Comparison of ENCODE assay signal across 32 cellular contexts in genomic region chr21:33110340-33110715, GRCh38. TPM values are rescaled to one million over a fixed set of nuclear protein-coding genes. Genes with fewer than 3 reads are reported as not detected.
"Had no signal": no experiment of that assay in that cellular context is flagged by ENCODE, and none has a peak within 500 bp of the region (broad histone marks: within the 10 kb centered on the region; RNA-seq: fewer than 3 reads in every experiment).

No MANE protein-coding gene starts in this region.

- H3K4me1 Mint-ChIP-seq: stimulated activated memory B cell treated with anti-CD40 and anti-IgM and Interleukin-4, amounts not matched to agents 10 μg/mL and 1 μg/mL and 100 μg/mL, for 72 hours had no signal

- H3K27ac Mint-ChIP-seq: activated naive CD8-positive, alpha-beta T cell treated with anti-CD3 and anti-CD28 coated beads, Interleukin-2, amount 10 ng/mL, durations not matched to agents 7 days and 5 days; natural killer cell treated with Interleukin-12 subunit alpha and Interleukin-12 subunit beta and Interleukin-15 and Interleukin-18, amount 100 ng/mL, for 72 hours; stimulated activated memory B cell treated with anti-CD40 and anti-IgM and Interleukin-4, amounts not matched to agents 10 μg/mL and 1 μg/mL and 100 μg/mL, for 72 hours; stimulated activated naive CD8-positive, alpha-beta T cell treated with anti-CD3 and anti-CD28 coated beads, Interleukin-15, amount 100 ng/mL, for 72 hours had no signal

- H3K36me3 ChIP-seq: esophagus squamous epithelium, heart right ventricle, left lung, lower lobe of right lung, neutrophil, thyroid gland, upper lobe of right lung had no signal

- ATAC-seq: activated CD4-positive, CD25-positive, alpha-beta regulatory T cell treated with anti-CD3 and anti-CD28 coated beads, Interleukin-2, amount 50 U/mL, for 24 hours; heart right ventricle; stimulated activated memory B cell treated with anti-CD40 and anti-IgM and Interleukin-4, amounts not matched to agents 10 μg/mL and 1 μg/mL and 100 μg/mL, for 72 hours had no signal

- H3K4me3 Mint-ChIP-seq: natural killer cell treated with Interleukin-12 subunit alpha and Interleukin-12 subunit beta and Interleukin-15 and Interleukin-18, amount 100 ng/mL, for 72 hours; stimulated activated memory B cell treated with anti-CD40 and anti-IgM and Interleukin-4, amounts not matched to agents 10 μg/mL and 1 μg/mL and 100 μg/mL, for 72 hours had no signal

- H3K4me1 ChIP-seq: lower lobe of right lung, upper lobe of right lung had no signal

- DNase-seq: activated effector memory CD4-positive, alpha-beta T cell treated with Interleukin-2 at 50 U/mL for 16 hours; activated naive CD4-positive, alpha-beta T cell treated with Interleukin-2 at 50 U/mL for 16 hours; amniotic stem cell; central memory CD4-positive, alpha-beta T cell; dermis blood vessel endothelial cell; effector CD4-positive, alpha-beta T cell; esophagus squamous epithelium; foreskin melanocyte; heart right ventricle; lower lobe of right lung; mesenchymal stem cell; stimulated activated naive CD8-positive, alpha-beta T cell treated with anti-CD3 and anti-CD28 coated beads, Interleukin-15, amount 100 ng/mL, for 72 hours; T-helper 9 cell; thyroid gland; upper lobe of right lung had no signal

- FAIRE-seq: endometrium, islet of Langerhans, TTC549 had no signal

- H3K27ac ChIP-seq: epithelial cell of prostate, esophagus squamous epithelium, heart right ventricle, left lung, lower lobe of right lung, neutrophil, thyroid gland, upper lobe of right lung, VCaP had no signal

- H3K4me3 ChIP-seq: lower lobe of right lung, thyroid gland, upper lobe of right lung had no signal

- H3K36me3 Mint-ChIP-seq: activated naive CD8-positive, alpha-beta T cell treated with anti-CD3 and anti-CD28 coated beads, Interleukin-2, amount 10 ng/mL, durations not matched to agents 7 days and 5 days; natural killer cell treated with Interleukin-12 subunit alpha and Interleukin-12 subunit beta and Interleukin-15 and Interleukin-18, amount 100 ng/mL, for 72 hours; stimulated activated memory B cell treated with anti-CD40 and anti-IgM and Interleukin-4, amounts not matched to agents 10 μg/mL and 1 μg/mL and 100 μg/mL, for 72 hours; T-cell had no signal

- H3K9me3 ChIP-seq: esophagus squamous epithelium, heart right ventricle, left lung, lower lobe of right lung, neutrophil, thyroid gland, upper lobe of right lung had no signal

- H3K9me3 Mint-ChIP-seq: activated naive CD8-positive, alpha-beta T cell treated with anti-CD3 and anti-CD28 coated beads, Interleukin-2, amount 10 ng/mL, durations not matched to agents 7 days and 5 days; natural killer cell treated with Interleukin-12 subunit alpha and Interleukin-12 subunit beta and Interleukin-15 and Interleukin-18, amount 100 ng/mL, for 72 hours; stimulated activated memory B cell treated with anti-CD40 and anti-IgM and Interleukin-4, amounts not matched to agents 10 μg/mL and 1 μg/mL and 100 μg/mL, for 72 hours; stimulated activated naive CD8-positive, alpha-beta T cell treated with anti-CD3 and anti-CD28 coated beads, Interleukin-15, amount 100 ng/mL, for 72 hours; T-cell had no signal

RNA-seq across cellular contexts. Expression of gene OLIG1, which starts 40.4 kb away (rescaled TPM):
- total RNA-seq: activated naive CD8-positive, alpha-beta T cell treated with anti-CD3 and anti-CD28 coated beads, Interleukin-2, amount 10 ng/mL, durations not matched to agents 7 days and 5 days; dermis blood vessel endothelial cell; esophagus squamous epithelium; glomerular endothelial cell; osteocyte; posterior vena cava; renal cortical epithelial cell; smooth muscle cell; T-cell; thyroid gland had no signal
- polyA plus RNA-seq: heart right ventricle, smooth muscle cell had no signal
